1 cellular context compared by ENCODE assay signal in genomic region chr19:38662508-38663155, GRCh38.
TF ChIP-seq lines count a peak whose summit lies in the region.

No MANE protein-coding gene starts in this region.

TF ChIP-seq in WTC11, 78 proteins besides CTCF, POLR2A, EP300 and RAD21 (continued from another document):
- TF ChIP-seq STAT6 (CRISPR knock-in tag; conservative IDR thresholded peaks at IDR 0.05; ENCODE audit: low read depth) = no peak
- no peak for TF ChIP-seq ZNF416 (CRISPR knock-in tag; IDR thresholded peaks at IDR 0.05)
- TF ChIP-seq, protein P1, sequence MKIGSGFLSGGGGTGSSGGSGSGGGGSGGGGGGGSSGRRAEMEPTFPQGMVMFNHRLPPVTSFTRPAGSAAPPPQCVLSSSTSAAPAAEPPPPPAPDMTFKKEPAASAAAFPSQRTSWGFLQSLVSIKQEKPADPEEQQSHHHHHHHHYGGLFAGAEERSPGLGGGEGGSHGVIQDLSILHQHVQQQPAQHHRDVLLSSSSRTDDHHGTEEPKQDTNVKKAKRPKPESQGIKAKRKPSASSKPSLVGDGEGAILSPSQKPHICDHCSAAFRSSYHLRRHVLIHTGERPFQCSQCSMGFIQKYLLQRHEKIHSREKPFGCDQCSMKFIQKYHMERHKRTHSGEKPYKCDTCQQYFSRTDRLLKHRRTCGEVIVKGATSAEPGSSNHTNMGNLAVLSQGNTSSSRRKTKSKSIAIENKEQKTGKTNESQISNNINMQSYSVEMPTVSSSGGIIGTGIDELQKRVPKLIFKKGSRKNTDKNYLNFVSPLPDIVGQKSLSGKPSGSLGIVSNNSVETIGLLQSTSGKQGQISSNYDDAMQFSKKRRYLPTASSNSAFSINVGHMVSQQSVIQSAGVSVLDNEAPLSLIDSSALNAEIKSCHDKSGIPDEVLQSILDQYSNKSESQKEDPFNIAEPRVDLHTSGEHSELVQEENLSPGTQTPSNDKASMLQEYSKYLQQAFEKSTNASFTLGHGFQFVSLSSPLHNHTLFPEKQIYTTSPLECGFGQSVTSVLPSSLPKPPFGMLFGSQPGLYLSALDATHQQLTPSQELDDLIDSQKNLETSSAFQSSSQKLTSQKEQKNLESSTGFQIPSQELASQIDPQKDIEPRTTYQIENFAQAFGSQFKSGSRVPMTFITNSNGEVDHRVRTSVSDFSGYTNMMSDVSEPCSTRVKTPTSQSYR (CRISPR knock-in tag; IDR thresholded peaks at IDR 0.05) = no peak
- no peak for TF ChIP-seq SP1 (CRISPR knock-in tag; conservative IDR thresholded peaks at IDR 0.05)
- TF ChIP-seq TCF7 (CRISPR knock-in tag; IDR thresholded peaks at IDR 0.05; ENCODE audit: low read depth) = no peak
- no peak for TF ChIP-seq ERG (CRISPR knock-in tag; IDR thresholded peaks at IDR 0.05)
- no peak for TF ChIP-seq E2F1 (CRISPR knock-in tag; IDR thresholded peaks at IDR 0.05)
- TF ChIP-seq, protein P2, sequence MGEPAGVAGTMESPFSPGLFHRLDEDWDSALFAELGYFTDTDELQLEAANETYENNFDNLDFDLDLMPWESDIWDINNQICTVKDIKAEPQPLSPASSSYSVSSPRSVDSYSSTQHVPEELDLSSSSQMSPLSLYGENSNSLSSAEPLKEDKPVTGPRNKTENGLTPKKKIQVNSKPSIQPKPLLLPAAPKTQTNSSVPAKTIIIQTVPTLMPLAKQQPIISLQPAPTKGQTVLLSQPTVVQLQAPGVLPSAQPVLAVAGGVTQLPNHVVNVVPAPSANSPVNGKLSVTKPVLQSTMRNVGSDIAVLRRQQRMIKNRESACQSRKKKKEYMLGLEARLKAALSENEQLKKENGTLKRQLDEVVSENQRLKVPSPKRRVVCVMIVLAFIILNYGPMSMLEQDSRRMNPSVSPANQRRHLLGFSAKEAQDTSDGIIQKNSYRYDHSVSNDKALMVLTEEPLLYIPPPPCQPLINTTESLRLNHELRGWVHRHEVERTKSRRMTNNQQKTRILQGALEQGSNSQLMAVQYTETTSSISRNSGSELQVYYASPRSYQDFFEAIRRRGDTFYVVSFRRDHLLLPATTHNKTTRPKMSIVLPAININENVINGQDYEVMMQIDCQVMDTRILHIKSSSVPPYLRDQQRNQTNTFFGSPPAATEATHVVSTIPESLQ (CRISPR knock-in tag; IDR thresholded peaks at IDR 0.05) = no peak
- TF ChIP-seq NFYB (CRISPR knock-in tag; conservative IDR thresholded peaks at IDR 0.05; ENCODE audit: low read depth) = no peak
- no peak for TF ChIP-seq GABPB1 (CRISPR knock-in tag; IDR thresholded peaks at IDR 0.05)
- no peak for TF ChIP-seq ETV6 (CRISPR knock-in tag; IDR thresholded peaks at IDR 0.05)
